Comparison of ENCODE assay signal across 11 cellular contexts in the genomic region with DNA sequence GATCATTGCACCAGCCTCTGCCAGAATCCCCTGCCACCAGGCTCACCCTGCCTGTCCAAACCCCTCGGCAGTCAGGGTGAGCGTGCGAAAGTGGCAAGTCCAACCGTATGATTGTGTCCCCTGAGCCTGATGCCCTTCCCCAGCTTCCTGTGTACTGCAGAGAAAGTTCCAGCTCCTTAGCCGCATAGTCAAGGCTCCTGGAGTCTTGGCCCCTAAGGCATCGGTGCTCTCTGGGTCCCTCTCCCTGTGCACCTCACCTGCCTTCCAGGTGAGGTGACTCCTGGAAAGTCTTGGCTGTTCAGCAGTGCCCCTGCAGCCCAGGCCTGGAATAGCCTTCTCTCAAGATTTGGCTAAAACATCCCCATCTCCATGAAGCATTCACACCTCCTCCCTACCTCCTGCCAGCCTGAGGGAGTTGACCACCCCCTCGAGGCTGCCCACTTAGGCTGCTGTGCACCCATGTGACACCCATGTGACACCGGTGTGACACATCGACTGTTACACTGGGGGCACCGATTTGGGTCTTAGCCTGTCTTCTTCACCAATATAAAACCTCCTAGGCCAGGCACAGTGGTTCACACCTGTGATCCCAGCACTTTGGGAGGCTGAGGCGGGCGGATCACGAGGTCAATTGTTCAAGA. TPM values are rescaled to one million over a fixed set of nuclear protein-coding genes. Genes with fewer than 3 reads are reported as not detected.
DNase-seq lines count a peak whose midpoint lies in the region; ATAC-seq, FAIRE-seq and TF ChIP-seq lines count a peak whose summit lies in the region.
"Had no signal": no experiment of that assay in that cellular context is flagged by ENCODE, and none has a peak within 500 bp of the region (broad histone marks: within the 10 kb centered on the region; RNA-seq: fewer than 3 reads in every experiment).

No MANE protein-coding gene starts in this region.

- ATAC-seq in GM12878 (peak; percentile 50), HepG2 (peak; percentile 43)

- TF ChIP-seq CTCF in A673 (conservative IDR thresholded peaks at IDR 0.05; ENCODE audit: low read depth, low read length) (0 out of 2 replicates have a peak, but pooled peaks have one; percentile 15), GM12878 (IDR thresholded peaks at IDR 0.05 in 2 of 3, conservative IDR thresholded peaks at IDR 0.05 in 1 of 3; ENCODE audit: control insufficient read depth in 2 of 3, extremely low read depth in 1 of 3, insufficient read depth in 1 of 3, low read depth in 3 of 3, low read length in 3 of 3) (0 out of 6 replicates have a peak, but pooled peaks of 2 of the 3 experiments have one; percentile 6 to 14), HepG2 (CRISPR knock-in tag; IDR thresholded peaks at IDR 0.05) (no peak)

- CTCF ChIA-PET in A673 (lab: Charles Lee) (no interaction called here), GM12878 (lab: Yijun Ruan, JAX) (interaction anchor here (0.5 kb wide), 1 partner anchor 151 kb away, joined by 3 read pairs; no protein-coding TSS in a partner anchor), HepG2 (lab: Yijun Ruan, JAX; ENCODE audit: low intra/inter-chr PET ratio, low total read pairs) (no interaction called here)

- SMC1A ChIA-PET in GM12878 (lab: Charles Lee; ENCODE audit: uncharacterized antibody, unreplicated experiment) = no interaction called here

- no peak for TF ChIP-seq RAD21 in GM12878 (IDR thresholded peaks at IDR 0.05; ENCODE audit: insufficient read depth, low read depth, low read length)
- no peak for TF ChIP-seq RAD21 in HepG2 (CRISPR knock-in tag; IDR thresholded peaks at IDR 0.05)

- H2AFZ ChIP-seq in GM12878 (ENCODE audit: control insufficient read depth, low read depth, low read length) = 0 out of 2 replicates have a peak overlapping the region, but pooled peaks have one; percentile 12
- no peak overlapping the region for H2AFZ ChIP-seq in HepG2 (ENCODE audit: low read length)

- RAD21 ChIA-PET in GM12878 (lab: Charles Lee; ENCODE audit: unreplicated experiment) = interaction anchor here (0.7 kb wide), 1 partner anchor 234 kb away, joined by 3 read pairs; no protein-coding TSS in a partner anchor

- H3K27ac ChIP-seq in A673 (ENCODE audit: low read depth, low read length, poor library complexity, severe bottlenecking) (no peak overlapping the region), GM12878 (ENCODE audit: control insufficient read depth, insufficient read depth) (no peak overlapping the region), HepG2 (ENCODE audit: extremely low read length, insufficient read depth, low read length) (no peak overlapping the region)

- no peak for TF ChIP-seq EP300 in GM12878 (IDR thresholded peaks at IDR 0.05; ENCODE audit: borderline replicate concordance in 1 of 2, control insufficient read depth in 1 of 2, low read depth in 2 of 2, low read length in 2 of 2)
- no peak for TF ChIP-seq EP300 in HepG2 (IDR thresholded peaks at IDR 0.05; ENCODE audit: low read depth in 2 of 2, low read length in 2 of 2)
- no peak for TF ChIP-seq EP300 in HepG2 (CRISPR knock-in tag; IDR thresholded peaks at IDR 0.05; ENCODE audit: borderline replicate concordance)

- FAIRE-seq in GM12878 (lab: Jason Lieb, UNC) = no peak
- FAIRE-seq in HepG2 (lab: Jason Lieb, UNC) = no peak

- BruUV-seq in A673 (replicated peaks; lab: Mats Ljungman, UMichigan) (no TSS peak), GM12878 (replicated peaks; lab: Mats Ljungman, UMichigan) (no TSS peak), HepG2 (replicated peaks; lab: Mats Ljungman, UMichigan) (no TSS peak)

- H3K4me1 ChIP-seq in A673 (ENCODE audit: insufficient read depth, low read length, poor library complexity, severe bottlenecking) = no peaks in the 10 kb centered on the region
- H3K4me1 ChIP-seq in GM12878 (ENCODE audit: control insufficient read depth, insufficient read depth, low read length) = peaks cover 8% of the 10 kb centered on the region
- H3K4me1 ChIP-seq in HepG2 (ENCODE audit: insufficient read depth, low read length) = no peaks in the 10 kb centered on the region

- no peaks in the 10 kb centered on the region for H3K9me3 ChIP-seq in A673 (ENCODE audit: low read depth, low read length, poor library complexity, severe bottlenecking)
- H3K9me3 ChIP-seq in GM12878 (replicated peaks; ENCODE audit: control insufficient read depth, insufficient read depth, low read length) = no peaks in the 10 kb centered on the region
- no peaks in the 10 kb centered on the region for H3K9me3 ChIP-seq in HepG2 (ENCODE audit: low read length)

- in situ Hi-C loops in GM12878 (cut with MboI) = no loop called here
- in situ Hi-C loops in HepG2 (cut with HindIII; ENCODE audit: extremely low pct_ligation_motif_present, low pct_unique_long_range_greater_than_20kb) = no loop called here
- in situ Hi-C loops in G401 (cut with HindIII; ENCODE audit: low sequenced_read_pairs) = no loop called here

- WGBS in GM12878 (ENCODE audit: insufficient coverage, insufficient replicate concordance, low lambda C conversion rate, missing lambda C conversion rate) = 66% methylated on average over 13 of the region's 13 CpGs
- WGBS in HepG2 (ENCODE audit: low lambda C conversion rate) = 54% methylated on average over 12 of the region's 13 CpGs

- H4K20me1 ChIP-seq in GM12878 (ENCODE audit: control insufficient read depth, insufficient read depth) = no peaks in the 10 kb centered on the region
- H4K20me1 ChIP-seq in HepG2 (ENCODE audit: insufficient read depth, low read length) = no peaks in the 10 kb centered on the region

- H3K36me3 ChIP-seq in A673 (ENCODE audit: insufficient read depth, low read length, poor library complexity, severe bottlenecking) (no peaks in the 10 kb centered on the region), GM12878 (ENCODE audit: control insufficient read depth in 2 of 2, insufficient read depth in 2 of 2, low read length in 1 of 2) (no peaks in the 10 kb centered on the region), HepG2 (replicated peaks in 1 of 2; ENCODE audit: control insufficient read depth in 1 of 2, insufficient read depth in 2 of 2, low read length in 2 of 2) (no peaks in the 10 kb centered on the region)

- H3K79me2 ChIP-seq in GM12878 (ENCODE audit: control insufficient read depth, insufficient read depth, low read length) = no peaks in the 10 kb centered on the region
- no peaks in the 10 kb centered on the region for H3K79me2 ChIP-seq in HepG2 (ENCODE audit: insufficient read depth, low read length)

- POLR2A ChIA-PET in A673 (lab: Charles Lee; ENCODE audit: low non-redundant PET) (interaction anchor here (0.6 kb wide), 2 partner anchors 46 to 298 kb away, joined by 3 read pairs; no protein-coding TSS in a partner anchor), GM12878 (lab: Charles Lee) (no interaction called here), HepG2 (lab: Yijun Ruan, JAX) (no interaction called here)

- no peak for DNase-seq in A673 (ENCODE audit: low spot score)
- peak; percentile 60 for DNase-seq in HPDE6-E6E7 (ENCODE audit: extremely low spot score)
- DNase-seq in GM12878 (ENCODE audit: low read depth, low spot score) = no peak
- no peak for DNase-seq in HepG2 (ENCODE audit: low spot score)
- no peak for DNase-seq in G401 (ENCODE audit: low spot score)
- DNase-seq in cerebellar nuclear complex (lab: John Stamatoyannopoulos, UW) = no peak
- no peak for DNase-seq in nucleus accumbens (lab: John Stamatoyannopoulos, UW)
- DNase-seq in SHP77 (lab: John Stamatoyannopoulos, UW) = no peak
- DNase-seq: CD4-positive, CD25-positive, alpha-beta regulatory T cell; HCEC 1CT; stimulated activated naive CD8-positive, alpha-beta T cell treated with anti-CD3 and anti-CD28 coated beads, Interleukin-15, amount 100 ng/mL, for 72 hours had no signal

- H3K4me2 ChIP-seq in GM12878 (ENCODE audit: control insufficient read depth, insufficient read depth) (peak overlapping the region; percentile 60), HepG2 (ENCODE audit: low read depth, low read length) (no peak overlapping the region)

- intact Hi-C loops in A673 (cut with micrococcal nuclease; ENCODE audit: unreplicated experiment) = no loop called here
- intact Hi-C loops in GM12878 (cut with micrococcal nuclease; ENCODE audit: unreplicated experiment) = no loop called here
- intact Hi-C loops in HepG2 (cut with micrococcal nuclease; ENCODE audit: unreplicated experiment) = no loop called here

- no peaks in the 10 kb centered on the region for H3K27me3 ChIP-seq in A673 (replicated peaks; ENCODE audit: insufficient read depth, low read depth, low read length, poor library complexity)
- H3K27me3 ChIP-seq in GM12878 (replicated peaks in 1 of 2; ENCODE audit: control insufficient read depth in 2 of 2, insufficient read depth in 2 of 2, low read length in 1 of 2) = no peaks in the 10 kb centered on the region
- peaks cover 1% of the 10 kb centered on the region in 2 experiments; a peak in 2 of 5 replicates for H3K27me3 ChIP-seq in HepG2 (ENCODE audit: control insufficient read depth in 1 of 2, insufficient read depth in 2 of 2, low read length in 2 of 2)

- no peak overlapping the region for H3K9ac ChIP-seq in GM12878 (ENCODE audit: control insufficient read depth, insufficient read depth, low read length)
- no peak overlapping the region for H3K9ac ChIP-seq in HepG2 (ENCODE audit: insufficient read depth, low read depth, low read length)

- no peak for TF ChIP-seq POLR2A in GM12878 (IDR thresholded peaks at IDR 0.05; ENCODE audit: low read depth, low read length)
- TF ChIP-seq POLR2A in HepG2 (IDR thresholded peaks at IDR 0.05; ENCODE audit: insufficient read depth in 1 of 2, low read depth in 2 of 2, low read length in 2 of 2) = no peak

- H3K4me3 ChIP-seq in A673 (ENCODE audit: low read depth, low read length, poor library complexity, severe bottlenecking) (no peak overlapping the region), GM12878 (no peak overlapping the region), HepG2 (replicated peaks in 1 of 3; ENCODE audit: insufficient read depth in 1 of 3, low read depth in 2 of 3, low read length in 3 of 3) (no peak overlapping the region)

RNA-seq across cellular contexts. Expression of a gene that starts 56.2 kb away (rescaled TPM):
- total RNA-seq in A673 (2021) = 47.6 and 65.9 TPM in 2 replicates
- total RNA-seq in GM12878 (2013; cell fraction: nucleolus; rRNA removed) = not detected in 2 replicates
- not detected in 2 replicates for total RNA-seq in GM12878 (2014; rRNA removed)
- total RNA-seq in GM12878 (2014; rRNA removed; fragmentation: Illumina TruSeq; extraction: Trizol) = not detected in 2 replicates
- total RNA-seq in GM12878 (2021) = 0.08 and 0.19 TPM in 2 replicates
- polyA plus RNA-seq in GM12878 (2011; ENCODE audit: low read depth) = not detected
- polyA plus RNA-seq in GM12878 (2011; rRNA removed) = not detected in 2 replicates
- not detected in 2 replicates for polyA plus RNA-seq in GM12878 (2011; cell fraction: cytosol; rRNA removed)
- polyA plus RNA-seq in GM12878 (2011; cell fraction: nucleus; rRNA removed) = not detected in 2 replicates
- not detected in 2 replicates for polyA plus RNA-seq in GM12878 (2012)
- not detected in 2 replicates for polyA plus RNA-seq in GM12878 (2014; fragmentation: Illumina TruSeq; extraction: Trizol)
- not detected for polyA plus RNA-seq in GM12878 (2014; fragmentation: Nextera tagmentation; extraction: Ambion mirVana)
- polyA plus RNA-seq in GM12878 (2014; rRNA removed) = not detected in 2 replicates
- polyA plus RNA-seq in GM12878 (2016; fragmentation: Nextera tagmentation; extraction: Ambion mirVana) = under 1 TPM; 0.23 to 0.27 TPM
- polyA minus RNA-seq in GM12878 (2011; rRNA and poly(A)+ RNA removed) = not detected in 2 replicates
- polyA minus RNA-seq in GM12878 (2011; cell fraction: cytosol; rRNA and poly(A)+ RNA removed) = not detected in 2 replicates
- not detected in 2 replicates for polyA minus RNA-seq in GM12878 (2011; cell fraction: nucleus; rRNA and poly(A)+ RNA removed)
- total RNA-seq in HepG2 (2016; rRNA removed; fragmentation: Illumina TruSeq; extraction: Trizol) = 0.08 and 0.15 TPM in 2 replicates
- not detected in 2 replicates for total RNA-seq in HepG2 (2016; cell fraction: cytosol; rRNA removed; fragmentation: Illumina TruSeq; extraction: Trizol; ENCODE audit: low read depth)
- total RNA-seq in HepG2 (2016; cell fraction: insoluble cytoplasmic fraction; rRNA removed; fragmentation: Illumina TruSeq; extraction: Trizol) = 0.12 and 0.15 TPM in 2 replicates
- total RNA-seq in HepG2 (2016; cell fraction: membrane; rRNA removed; fragmentation: Illumina TruSeq; extraction: Trizol) = 0.10 TPM in 1 of 2 replicates, not detected in the other
- not detected in 2 replicates for total RNA-seq in HepG2 (2016; cell fraction: nucleus; rRNA removed; fragmentation: Illumina TruSeq; extraction: Trizol)
- polyA plus RNA-seq in HepG2 (2011; rRNA removed) = 0.37 and 0.46 TPM in 2 replicates
- polyA plus RNA-seq in HepG2 (2011; cell fraction: cytosol; rRNA removed) = 0.28 and 0.43 TPM in 2 replicates
- 0.21 and 0.71 TPM in 2 replicates for polyA plus RNA-seq in HepG2 (2011; cell fraction: nucleus; rRNA removed)
- 0.24 and 0.31 TPM in 2 replicates for polyA plus RNA-seq in HepG2 (2012)
- polyA plus RNA-seq in HepG2 (2016; cell fraction: cytosol; fragmentation: Illumina TruSeq; extraction: Trizol; ENCODE audit: low read depth) = 0.03 and 0.06 TPM in 2 replicates
- polyA plus RNA-seq in HepG2 (2016; cell fraction: insoluble cytoplasmic fraction; fragmentation: Illumina TruSeq; extraction: Trizol; ENCODE audit: low read depth) = 0.22 and 0.34 TPM in 2 replicates
- polyA plus RNA-seq in HepG2 (2016; cell fraction: membrane; fragmentation: Illumina TruSeq; extraction: Trizol; ENCODE audit: low read depth) = 0.05 and 0.07 TPM in 2 replicates
- polyA plus RNA-seq in HepG2 (2016; cell fraction: nucleus; fragmentation: Illumina TruSeq; extraction: Trizol; ENCODE audit: insufficient read depth, low read depth) = 0.33 TPM in 2 replicates
- polyA minus RNA-seq in HepG2 (2011; rRNA and poly(A)+ RNA removed; ENCODE audit: low replicate concordance) = 0.05 and 0.12 TPM in 2 replicates
- 0.62 TPM in 1 of 2 replicates, not detected in the other for polyA minus RNA-seq in HepG2 (2011; cell fraction: cytosol; rRNA and poly(A)+ RNA removed)
- polyA minus RNA-seq in HepG2 (2011; cell fraction: nucleus; rRNA and poly(A)+ RNA removed) = not detected in 2 replicates
- total RNA-seq in G401 (2014; rRNA removed; shearing (Covaris generic)) = 0.20 TPM in 1 of 2 replicates, not detected in the other
- polyA plus RNA-seq: CD4-positive, CD25-positive, alpha-beta regulatory T cell had no signal

Comparison
In these comparisons a context has a peak if more than half of its experiments do, and no peak if none do; other contexts are left out.
1. RNA of a gene that starts 56.2 kb away (total RNA-seq): 47.6 to 65.9 TPM in A673; 0.20 TPM in G401, 0.08 to 0.15 TPM in HepG2 and 0.08 to 0.19 TPM in GM12878; every median in the first group is over 10 times any median in the second.